2 cellular contexts compared by ENCODE assay signal in the genomic region with DNA sequence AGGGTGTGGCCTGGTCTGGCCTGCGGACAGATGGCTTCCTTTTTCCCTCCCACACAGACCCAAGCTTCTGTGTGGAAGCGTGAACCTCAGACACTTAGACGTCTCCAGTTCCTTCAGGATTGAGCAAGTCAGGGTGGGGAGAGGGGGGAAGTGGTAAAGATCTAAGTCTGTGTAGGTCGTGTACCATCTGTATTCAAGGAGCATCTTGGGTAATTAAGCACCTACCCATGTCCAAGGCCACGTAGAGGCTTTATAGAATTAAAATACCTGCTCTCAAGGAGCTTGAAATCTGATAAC.
TF ChIP-seq lines count a peak whose summit lies in the region.

No MANE protein-coding gene starts in this region.

TF ChIP-seq in K562, 482 proteins besides CTCF, POLR2A, EP300 and RAD21 (continues in another document):
- TF ChIP-seq, protein P1, sequence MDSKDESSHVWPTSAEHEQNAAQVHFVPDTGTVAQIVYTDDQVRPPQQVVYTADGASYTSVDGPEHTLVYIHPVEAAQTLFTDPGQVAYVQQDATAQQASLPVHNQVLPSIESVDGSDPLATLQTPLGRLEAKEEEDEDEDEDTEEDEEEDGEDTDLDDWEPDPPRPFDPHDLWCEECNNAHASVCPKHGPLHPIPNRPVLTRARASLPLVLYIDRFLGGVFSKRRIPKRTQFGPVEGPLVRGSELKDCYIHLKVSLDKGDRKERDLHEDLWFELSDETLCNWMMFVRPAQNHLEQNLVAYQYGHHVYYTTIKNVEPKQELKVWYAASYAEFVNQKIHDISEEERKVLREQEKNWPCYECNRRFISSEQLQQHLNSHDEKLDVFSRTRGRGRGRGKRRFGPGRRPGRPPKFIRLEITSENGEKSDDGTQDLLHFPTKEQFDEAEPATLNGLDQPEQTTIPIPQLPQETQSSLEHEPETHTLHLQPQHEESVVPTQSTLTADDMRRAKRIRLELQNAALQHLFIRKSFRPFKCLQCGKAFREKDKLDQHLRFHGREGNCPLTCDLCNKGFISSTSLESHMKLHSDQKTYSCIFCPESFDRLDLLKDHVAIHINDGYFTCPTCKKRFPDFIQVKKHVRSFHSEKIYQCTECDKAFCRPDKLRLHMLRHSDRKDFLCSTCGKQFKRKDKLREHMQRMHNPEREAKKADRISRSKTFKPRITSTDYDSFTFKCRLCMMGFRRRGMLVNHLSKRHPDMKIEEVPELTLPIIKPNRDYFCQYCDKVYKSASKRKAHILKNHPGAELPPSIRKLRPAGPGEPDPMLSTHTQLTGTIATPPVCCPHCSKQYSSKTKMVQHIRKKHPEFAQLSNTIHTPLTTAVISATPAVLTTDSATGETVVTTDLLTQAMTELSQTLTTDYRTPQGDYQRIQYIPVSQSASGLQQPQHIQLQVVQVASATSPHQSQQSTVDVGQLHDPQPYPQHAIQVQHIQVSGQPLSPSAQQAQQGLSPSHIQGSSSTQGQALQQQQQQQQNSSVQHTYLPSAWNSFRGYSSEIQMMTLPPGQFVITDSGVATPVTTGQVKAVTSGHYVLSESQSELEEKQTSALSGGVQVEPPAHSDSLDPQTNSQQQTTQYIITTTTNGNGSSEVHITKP (IDR thresholded peaks at IDR 0.05; ENCODE audit: partially characterized antibody) = peak; percentile 35
- TF ChIP-seq EZH2 (IDR thresholded peaks at IDR 0.05; ENCODE audit: borderline replicate concordance, low read depth, low read length) = no peak
- no peak for TF ChIP-seq NR2C2 (CRISPR knock-in tag; IDR thresholded peaks at IDR 0.05)
- TF ChIP-seq NR2C2 (tag; IDR thresholded peaks at IDR 0.05) = peak; percentile 52; the same call in 1 of the 2 replicates
- TF ChIP-seq KLF16 (IDR thresholded peaks at IDR 0.05) = peak; percentile 83
- TF ChIP-seq SMAD4 (CRISPR knock-in tag; conservative IDR thresholded peaks at IDR 0.05) = peak; percentile 69
- peak; percentile 50; the same call in 1 of the 2 replicates for TF ChIP-seq CXXC5 (CRISPR knock-in tag; IDR thresholded peaks at IDR 0.05)
- TF ChIP-seq ZBTB11 (CRISPR knock-in tag; IDR thresholded peaks at IDR 0.05) = no peak
- TF ChIP-seq ATF7 (IDR thresholded peaks at IDR 0.05) = no peak
- 0 out of 2 replicates have a peak, but pooled peaks have one; percentile 34 for TF ChIP-seq KLF6 (CRISPR knock-in tag; IDR thresholded peaks at IDR 0.05; ENCODE audit: borderline replicate concordance)
- no peak; the same call in 1 of the 2 replicates for TF ChIP-seq CEBPG (CRISPR knock-in tag; IDR thresholded peaks at IDR 0.05)
- TF ChIP-seq CEBPG (tag; conservative IDR thresholded peaks at IDR 0.05 in 1 of 2, IDR thresholded peaks at IDR 0.05 in 1 of 2) = peak in 1 of 2 experiments; percentile 64; a peak in 1 of 4 replicates
- no peak for TF ChIP-seq NFATC3 (IDR thresholded peaks at IDR 0.05)
- TF ChIP-seq ZNF12 (CRISPR knock-in tag; IDR thresholded peaks at IDR 0.05) = no peak
- TF ChIP-seq VEZF1 (CRISPR knock-in tag; IDR thresholded peaks at IDR 0.05) = peak; percentile 73
- TF ChIP-seq TFAM (CRISPR knock-in tag; conservative IDR thresholded peaks at IDR 0.05) = no peak
- peak; percentile 86 for TF ChIP-seq CEBPB (tag; IDR thresholded peaks at IDR 0.05)
- TF ChIP-seq EGR1 (conservative IDR thresholded peaks at IDR 0.05) = peak; percentile 28; the same call in 1 of the 2 replicates
- peak; percentile 31; the same call in 1 of the 2 replicates for TF ChIP-seq JUND (IDR thresholded peaks at IDR 0.05; ENCODE audit: borderline replicate concordance, low read depth, low read length)
- no peak; the same call in 2 of the 3 replicates for TF ChIP-seq JUND (tag; IDR thresholded peaks at IDR 0.05; ENCODE audit: borderline replicate concordance, low read depth, low read length)
- peak in 1 of 2 experiments; percentile 46; a peak in 1 of 3 replicates for TF ChIP-seq CBX3 (IDR thresholded peaks at IDR 0.05; ENCODE audit: borderline replicate concordance in 1 of 2, low read length in 2 of 2)
- peak; percentile 35; the same call in 1 of the 2 replicates for TF ChIP-seq ETV5 (CRISPR knock-in tag; IDR thresholded peaks at IDR 0.05; ENCODE audit: low read depth)

TF ChIP-seq in HEK293T, 16 proteins besides CTCF, POLR2A, EP300 and RAD21:
- no peak for TF ChIP-seq FOXA1 (IDR thresholded peaks at IDR 0.05)
- TF ChIP-seq L3MBTL2 (conservative IDR thresholded peaks at IDR 0.05) = no peak
- TF ChIP-seq HDGF (IDR thresholded peaks at IDR 0.05; ENCODE audit: borderline replicate concordance) = no peak
- no peak for TF ChIP-seq TARDBP (IDR thresholded peaks at IDR 0.05)
- TF ChIP-seq CTBP1 (IDR thresholded peaks at IDR 0.05; ENCODE audit: borderline replicate concordance) = no peak
